In the genomic region with DNA sequence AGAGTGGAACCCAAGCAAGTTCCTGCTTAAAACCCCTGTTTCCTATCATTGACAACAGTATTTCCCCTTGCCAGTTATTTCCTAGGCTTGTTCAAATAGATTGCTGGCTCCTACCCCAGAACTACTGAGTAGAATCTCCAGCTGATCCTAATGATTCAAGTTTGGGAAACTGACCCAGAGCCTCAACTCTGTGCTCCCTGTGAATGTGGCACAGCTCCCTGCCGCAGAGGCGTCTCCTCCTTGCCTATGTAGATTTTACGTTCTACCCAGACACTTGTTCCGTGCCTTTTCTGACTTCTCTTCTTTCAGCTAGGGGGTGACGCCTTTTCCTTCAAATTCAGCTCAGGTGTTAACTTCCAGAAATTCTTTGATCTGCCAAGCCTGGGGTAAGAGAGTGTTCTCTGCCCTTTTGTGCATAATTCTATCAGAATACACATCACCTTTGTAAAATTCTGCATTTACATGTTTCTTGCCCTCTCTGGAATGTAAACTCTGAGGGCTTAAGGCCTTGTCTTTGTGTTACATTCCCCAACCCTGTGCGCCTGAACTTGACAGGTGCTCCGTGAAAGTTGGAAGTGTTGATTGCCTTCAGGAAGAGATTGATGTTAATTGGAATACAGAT, we compare ENCODE assay signal across 1 cellular context.
TF ChIP-seq lines count a peak whose summit lies in the region.

No MANE protein-coding gene starts in this region.

TF ChIP-seq in WTC11, 78 proteins besides CTCF, POLR2A, EP300 and RAD21 (continued from another document):
- TF ChIP-seq, protein P1, sequence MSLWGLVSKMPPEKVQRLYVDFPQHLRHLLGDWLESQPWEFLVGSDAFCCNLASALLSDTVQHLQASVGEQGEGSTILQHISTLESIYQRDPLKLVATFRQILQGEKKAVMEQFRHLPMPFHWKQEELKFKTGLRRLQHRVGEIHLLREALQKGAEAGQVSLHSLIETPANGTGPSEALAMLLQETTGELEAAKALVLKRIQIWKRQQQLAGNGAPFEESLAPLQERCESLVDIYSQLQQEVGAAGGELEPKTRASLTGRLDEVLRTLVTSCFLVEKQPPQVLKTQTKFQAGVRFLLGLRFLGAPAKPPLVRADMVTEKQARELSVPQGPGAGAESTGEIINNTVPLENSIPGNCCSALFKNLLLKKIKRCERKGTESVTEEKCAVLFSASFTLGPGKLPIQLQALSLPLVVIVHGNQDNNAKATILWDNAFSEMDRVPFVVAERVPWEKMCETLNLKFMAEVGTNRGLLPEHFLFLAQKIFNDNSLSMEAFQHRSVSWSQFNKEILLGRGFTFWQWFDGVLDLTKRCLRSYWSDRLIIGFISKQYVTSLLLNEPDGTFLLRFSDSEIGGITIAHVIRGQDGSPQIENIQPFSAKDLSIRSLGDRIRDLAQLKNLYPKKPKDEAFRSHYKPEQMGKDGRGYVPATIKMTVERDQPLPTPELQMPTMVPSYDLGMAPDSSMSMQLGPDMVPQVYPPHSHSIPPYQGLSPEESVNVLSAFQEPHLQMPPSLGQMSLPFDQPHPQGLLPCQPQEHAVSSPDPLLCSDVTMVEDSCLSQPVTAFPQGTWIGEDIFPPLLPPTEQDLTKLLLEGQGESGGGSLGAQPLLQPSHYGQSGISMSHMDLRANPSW (CRISPR knock-in tag; conservative IDR thresholded peaks at IDR 0.05; ENCODE audit: low read depth) = no peak
- no peak for TF ChIP-seq IRF2 (CRISPR knock-in tag; IDR thresholded peaks at IDR 0.05; ENCODE audit: borderline replicate concordance, low read depth)
